Comparison of ENCODE assay signal across 2 cellular contexts in genomic region chr16:24915576-24915975, GRCh38.
TF ChIP-seq lines count a peak whose summit lies in the region.

No MANE protein-coding gene starts in this region.

TF ChIP-seq in SK-N-SH treated with all-trans-retinoic acid at 6 μM for 48 hours, 23 proteins besides CTCF, POLR2A, EP300 and RAD21 (continued from another document):
- TF ChIP-seq PATZ1 (CRISPR knock-in tag; IDR thresholded peaks at IDR 0.05; ENCODE audit: borderline replicate concordance) (no peak), ZFP3 (CRISPR knock-in tag; IDR thresholded peaks at IDR 0.05) (no peak), ARNTL (CRISPR knock-in tag; IDR thresholded peaks at IDR 0.05; ENCODE audit: borderline replicate concordance, low read depth) (no peak), TOX (CRISPR knock-in tag; IDR thresholded peaks at IDR 0.05; ENCODE audit: borderline replicate concordance) (no peak), ZFP30 (CRISPR knock-in tag; IDR thresholded peaks at IDR 0.05) (no peak), CSRNP3 (CRISPR knock-in tag; IDR thresholded peaks at IDR 0.05) (no peak), GLIS3 (CRISPR knock-in tag; IDR thresholded peaks at IDR 0.05) (no peak), ZNF8 (CRISPR knock-in tag; IDR thresholded peaks at IDR 0.05) (no peak), ESRRG (CRISPR knock-in tag; IDR thresholded peaks at IDR 0.05) (no peak), ZNF565 (CRISPR knock-in tag; conservative IDR thresholded peaks at IDR 0.05; ENCODE audit: low read depth) (no peak)
- TF ChIP-seq, protein P1, sequence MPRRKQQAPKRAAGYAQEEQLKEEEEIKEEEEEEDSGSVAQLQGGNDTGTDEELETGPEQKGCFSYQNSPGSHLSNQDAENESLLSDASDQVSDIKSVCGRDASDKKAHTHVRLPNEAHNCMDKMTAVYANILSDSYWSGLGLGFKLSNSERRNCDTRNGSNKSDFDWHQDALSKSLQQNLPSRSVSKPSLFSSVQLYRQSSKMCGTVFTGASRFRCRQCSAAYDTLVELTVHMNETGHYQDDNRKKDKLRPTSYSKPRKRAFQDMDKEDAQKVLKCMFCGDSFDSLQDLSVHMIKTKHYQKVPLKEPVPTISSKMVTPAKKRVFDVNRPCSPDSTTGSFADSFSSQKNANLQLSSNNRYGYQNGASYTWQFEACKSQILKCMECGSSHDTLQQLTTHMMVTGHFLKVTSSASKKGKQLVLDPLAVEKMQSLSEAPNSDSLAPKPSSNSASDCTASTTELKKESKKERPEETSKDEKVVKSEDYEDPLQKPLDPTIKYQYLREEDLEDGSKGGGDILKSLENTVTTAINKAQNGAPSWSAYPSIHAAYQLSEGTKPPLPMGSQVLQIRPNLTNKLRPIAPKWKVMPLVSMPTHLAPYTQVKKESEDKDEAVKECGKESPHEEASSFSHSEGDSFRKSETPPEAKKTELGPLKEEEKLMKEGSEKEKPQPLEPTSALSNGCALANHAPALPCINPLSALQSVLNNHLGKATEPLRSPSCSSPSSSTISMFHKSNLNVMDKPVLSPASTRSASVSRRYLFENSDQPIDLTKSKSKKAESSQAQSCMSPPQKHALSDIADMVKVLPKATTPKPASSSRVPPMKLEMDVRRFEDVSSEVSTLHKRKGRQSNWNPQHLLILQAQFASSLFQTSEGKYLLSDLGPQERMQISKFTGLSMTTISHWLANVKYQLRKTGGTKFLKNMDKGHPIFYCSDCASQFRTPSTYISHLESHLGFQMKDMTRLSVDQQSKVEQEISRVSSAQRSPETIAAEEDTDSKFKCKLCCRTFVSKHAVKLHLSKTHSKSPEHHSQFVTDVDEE (CRISPR knock-in tag; IDR thresholded peaks at IDR 0.05) = no peak
- TF ChIP-seq, protein P2, sequence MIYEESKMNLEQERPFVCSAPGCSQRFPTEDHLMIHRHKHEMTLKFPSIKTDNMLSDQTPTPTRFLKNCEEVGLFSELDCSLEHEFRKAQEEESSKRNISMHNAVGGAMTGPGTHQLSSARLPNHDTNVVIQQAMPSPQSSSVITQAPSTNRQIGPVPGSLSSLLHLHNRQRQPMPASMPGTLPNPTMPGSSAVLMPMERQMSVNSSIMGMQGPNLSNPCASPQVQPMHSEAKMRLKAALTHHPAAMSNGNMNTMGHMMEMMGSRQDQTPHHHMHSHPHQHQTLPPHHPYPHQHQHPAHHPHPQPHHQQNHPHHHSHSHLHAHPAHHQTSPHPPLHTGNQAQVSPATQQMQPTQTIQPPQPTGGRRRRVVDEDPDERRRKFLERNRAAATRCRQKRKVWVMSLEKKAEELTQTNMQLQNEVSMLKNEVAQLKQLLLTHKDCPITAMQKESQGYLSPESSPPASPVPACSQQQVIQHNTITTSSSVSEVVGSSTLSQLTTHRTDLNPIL (CRISPR knock-in tag; IDR thresholded peaks at IDR 0.05; ENCODE audit: low read depth) = no peak

TF ChIP-seq in SK-N-SH, 30 proteins besides CTCF, POLR2A, EP300 and RAD21 (continued from another document):
- TF ChIP-seq RCOR1 (IDR thresholded peaks at IDR 0.05; ENCODE audit: low read length) (no peak), GABPA (IDR thresholded peaks at IDR 0.05; ENCODE audit: low read depth) (no peak), REST (IDR thresholded peaks at IDR 0.05; ENCODE audit: low read depth, low read length) (no peak), FOSL2 (IDR thresholded peaks at IDR 0.05; ENCODE audit: borderline replicate concordance, low read depth) (no peak), NRF1 (IDR thresholded peaks at IDR 0.05; ENCODE audit: low read depth, low read length) (no peak)
- TF ChIP-seq, protein P3, sequence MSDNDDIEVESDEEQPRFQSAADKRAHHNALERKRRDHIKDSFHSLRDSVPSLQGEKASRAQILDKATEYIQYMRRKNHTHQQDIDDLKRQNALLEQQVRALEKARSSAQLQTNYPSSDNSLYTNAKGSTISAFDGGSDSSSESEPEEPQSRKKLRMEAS (IDR thresholded peaks at IDR 0.05; ENCODE audit: low read depth) = no peak
